8 cellular contexts compared by ENCODE assay signal in the genomic region with DNA sequence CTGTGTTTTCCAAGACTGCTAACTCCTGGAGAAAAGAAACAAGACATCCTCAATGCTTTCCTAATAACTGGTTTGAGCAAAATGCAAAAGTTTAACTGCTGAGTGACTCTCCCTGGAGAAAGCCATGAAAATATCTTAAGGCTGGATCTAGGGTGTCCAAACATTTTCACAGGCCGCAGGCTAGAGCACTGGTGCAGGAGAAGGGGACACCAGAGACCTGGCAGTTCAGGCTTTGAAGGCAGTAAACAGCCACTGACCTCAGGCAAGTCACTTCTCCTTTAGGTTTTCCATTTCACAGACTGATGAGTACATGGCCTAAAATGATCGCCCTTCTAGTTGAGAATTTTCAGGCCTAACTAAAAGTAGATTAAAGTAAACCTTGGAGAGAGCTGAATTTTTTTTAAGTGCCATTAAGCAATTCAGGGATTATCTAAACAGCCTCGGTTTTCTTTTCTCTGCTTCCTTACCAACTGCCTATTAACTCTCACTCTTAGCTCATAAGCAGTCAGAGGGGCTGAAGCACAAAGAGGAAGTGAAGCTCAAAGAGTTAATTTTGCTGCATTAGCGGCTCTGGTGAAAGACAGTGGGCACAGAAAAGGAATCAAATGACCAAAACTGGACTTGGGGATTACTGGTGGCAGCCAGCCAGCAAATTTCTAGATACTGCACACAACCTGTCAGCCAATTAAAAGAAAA. TPM values are rescaled to one million over a fixed set of nuclear protein-coding genes. Genes with fewer than 3 reads are reported as not detected.
A peak's percentile ranks its signal among the peaks of the same experiment; 100 is the strongest.
DNase-seq lines count a peak whose midpoint lies in the region; ATAC-seq, FAIRE-seq and TF ChIP-seq lines count a peak whose summit lies in the region.

No MANE protein-coding gene starts in this region.

- no peak overlapping the region for H2AFZ ChIP-seq in endothelial cell of umbilical vein (ENCODE audit: low read depth, low read length)

- intact Hi-C loops in endothelial cell of umbilical vein (cut with micrococcal nuclease) (no loop called here), psoas muscle (cut with DNase I) (no loop called here)

- TF ChIP-seq POLR2A in endothelial cell of umbilical vein (IDR thresholded peaks at IDR 0.05; ENCODE audit: low read depth, low read length): no peak

- WGBS in psoas muscle, 3 donors: 54 to 73% (median 59%) methylated on average over 4 of the region's 4 CpGs

- CTCF ChIA-PET in endothelial cell of umbilical vein (lab: Charles Lee): interaction anchor here (1.1 to 2.6 kb wide), 3 partner anchors 10 to 90 kb away, joined by 3 to 6 read pairs (median 4); no protein-coding TSS in a partner anchor

- H3K9ac ChIP-seq in endothelial cell of umbilical vein (replicated peaks; ENCODE audit: extremely low read depth, insufficient read depth, low read length): no peak overlapping the region

- no peaks in the 10 kb centered on the region for H3K9me1 ChIP-seq in endothelial cell of umbilical vein (replicated peaks; ENCODE audit: control insufficient read depth, extremely low read depth, insufficient read depth, low read length)

- no peak overlapping the region for H3K4me2 ChIP-seq in endothelial cell of umbilical vein (ENCODE audit: insufficient read depth, low read length)

- no peaks in the 10 kb centered on the region for H4K20me1 ChIP-seq in endothelial cell of umbilical vein (replicated peaks; ENCODE audit: control insufficient read depth, extremely low read depth, insufficient read depth, low read length)

- no TSS peak for BruUV-seq in endothelial cell of umbilical vein (replicated peaks; lab: Mats Ljungman, UMichigan)

- H3K4me1 ChIP-seq in endothelial cell of umbilical vein (ENCODE audit: control insufficient read depth, extremely low read depth, insufficient read depth, low read length) (peaks cover 8% of the 10 kb centered on the region), psoas muscle (peaks cover 28% of the 10 kb centered on the region)

- ATAC-seq in GM18511 (IDR thresholded peaks at IDR 0.05; ENCODE audit: unreplicated experiment): peak; percentile 31
- ATAC-seq in psoas muscle: no peak
- no peak for ATAC-seq in GM21528 (IDR thresholded peaks at IDR 0.05; ENCODE audit: low FRiP score, unreplicated experiment)
- ATAC-seq in HG02973 (IDR thresholded peaks at IDR 0.05; ENCODE audit: unreplicated experiment): no peak

- POLR2A ChIA-PET in endothelial cell of umbilical vein (lab: Charles Lee): no interaction called here

- H3K79me2 ChIP-seq in endothelial cell of umbilical vein (ENCODE audit: control insufficient read depth, insufficient read depth, low read length): peaks cover 10% of the 10 kb centered on the region

- H3K36me3 ChIP-seq in endothelial cell of umbilical vein (ENCODE audit: control insufficient read depth in 2 of 2, extremely low read depth in 1 of 2, insufficient read depth in 2 of 2, low read length in 2 of 2) (no peaks in the 10 kb centered on the region), psoas muscle (ENCODE audit: insufficient read depth in 1 of 2, low read depth in 1 of 2) (no peaks in the 10 kb centered on the region), brain microvascular endothelial cell (replicated peaks) (no peaks in the 10 kb centered on the region)

- no peak for FAIRE-seq in endothelial cell of umbilical vein (lab: Jason Lieb, UNC)

- H3K27ac ChIP-seq in endothelial cell of umbilical vein (ENCODE audit: insufficient read depth, low read depth, low read length): no peak overlapping the region
- H3K27ac ChIP-seq in psoas muscle: peak overlapping the region; percentile 99
- no peak overlapping the region for H3K27ac ChIP-seq in brain microvascular endothelial cell

- dilution Hi-C loops in endothelial cell of umbilical vein (cut with MboI; ENCODE audit: extremely low pct_ligation_motif_present, low sequenced_read_pairs): no loop called here

- H3K4me3 ChIP-seq in endothelial cell of umbilical vein (replicated peaks in 1 of 3; ENCODE audit: insufficient read depth in 1 of 3, low read depth in 1 of 3, low read length in 3 of 3) (no peak overlapping the region), psoas muscle (peak overlapping the region; percentile 81), brain microvascular endothelial cell (ENCODE audit: low read depth, low read length) (no peak overlapping the region)

- no peak for TF ChIP-seq CTCF in endothelial cell of umbilical vein (IDR thresholded peaks at IDR 0.05; ENCODE audit: extremely low read depth in 1 of 2, insufficient read depth in 1 of 2, low read depth in 1 of 2, low read length in 2 of 2)
- TF ChIP-seq CTCF in psoas muscle (IDR thresholded peaks at IDR 0.05): no peak
- TF ChIP-seq CTCF in brain microvascular endothelial cell (IDR thresholded peaks at IDR 0.05; ENCODE audit: low read depth, low read length, missing control alignments): no peak

- DNase-seq in NOMO-1 (lab: John Stamatoyannopoulos, UW; ENCODE audit: unreplicated experiment in 2 of 2): peak; percentile 81 to 95
- peak; percentile 12 for DNase-seq in endothelial cell of umbilical vein (ENCODE audit: low read depth, low spot score)
- DNase-seq in psoas muscle: no peak
- no peak for DNase-seq in brain microvascular endothelial cell
- no peak for DNase-seq in T-helper 9 cell

- H3K27me3 ChIP-seq in endothelial cell of umbilical vein (ENCODE audit: control insufficient read depth in 2 of 2, insufficient read depth in 2 of 2, low read length in 2 of 2) (no peaks in the 10 kb centered on the region), psoas muscle (ENCODE audit: insufficient read depth in 3 of 3, low read length in 2 of 3) (no peaks in the 10 kb centered on the region), brain microvascular endothelial cell (replicated peaks) (no peaks in the 10 kb centered on the region)

- in situ Hi-C loops in brain microvascular endothelial cell (cut with HindIII; ENCODE audit: low pct_ligation_motif_present, low sequenced_read_pairs): no loop called here

- H3K9me3 ChIP-seq in endothelial cell of umbilical vein (replicated peaks; ENCODE audit: control insufficient read depth, insufficient read depth, low read length) (no peaks in the 10 kb centered on the region), psoas muscle (no peaks in the 10 kb centered on the region)

TF ChIP-seq in endothelial cell of umbilical vein, 7 proteins besides CTCF, POLR2A, EP300 and RAD21:
- no peak for TF ChIP-seq FOS (IDR thresholded peaks at IDR 0.05; ENCODE audit: borderline replicate concordance, insufficient read depth, low read length)
- no peak for TF ChIP-seq POLR2AphosphoS5 (IDR thresholded peaks at IDR 0.05; ENCODE audit: insufficient read depth, low read depth, low read length)
- TF ChIP-seq, protein P1, sequence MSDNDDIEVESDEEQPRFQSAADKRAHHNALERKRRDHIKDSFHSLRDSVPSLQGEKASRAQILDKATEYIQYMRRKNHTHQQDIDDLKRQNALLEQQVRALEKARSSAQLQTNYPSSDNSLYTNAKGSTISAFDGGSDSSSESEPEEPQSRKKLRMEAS (IDR thresholded peaks at IDR 0.05; ENCODE audit: insufficient read depth, insufficient read length): no peak
- no peak for TF ChIP-seq GATA2 (IDR thresholded peaks at IDR 0.05; ENCODE audit: insufficient read depth, insufficient read length, low read depth, low read length)
- TF ChIP-seq EZH2 (IDR thresholded peaks at IDR 0.05; ENCODE audit: borderline replicate concordance, low read depth, low read length, severe bottlenecking): no peak
- TF ChIP-seq MYC (IDR thresholded peaks at IDR 0.05; ENCODE audit: low read depth, low read length): no peak
- no peak for TF ChIP-seq JUN (IDR thresholded peaks at IDR 0.05; ENCODE audit: borderline replicate concordance, insufficient read depth, insufficient read length, low read depth)

RNA-seq across cellular contexts. Expression of a gene that starts 2.3 kb away (rescaled TPM):
- 21.3 and 25.1 TPM in 2 replicates for total RNA-seq in endothelial cell of umbilical vein
- 18.2 and 21.4 TPM in 2 replicates for polyA plus RNA-seq in endothelial cell of umbilical vein
- polyA plus RNA-seq in endothelial cell of umbilical vein (2011; cell fraction: cytosol; rRNA removed): 11.7 and 11.9 TPM in 2 replicates
- 72.1 and 73.9 TPM in 2 replicates for polyA plus RNA-seq in endothelial cell of umbilical vein (2011; cell fraction: nucleus; rRNA removed)
- 16.9 and 17.3 TPM in 2 replicates for polyA plus RNA-seq in endothelial cell of umbilical vein (2012)
- polyA minus RNA-seq in endothelial cell of umbilical vein: 29.2 and 31.6 TPM in 2 replicates
- 29.2 TPM for polyA minus RNA-seq in endothelial cell of umbilical vein (2011; cell fraction: cytosol; rRNA and poly(A)+ RNA removed)
- polyA minus RNA-seq in endothelial cell of umbilical vein (2011; cell fraction: nucleus; rRNA and poly(A)+ RNA removed): 23.9 and 30.7 TPM in 2 replicates
- total RNA-seq in psoas muscle: 1 to 10 TPM; 3.6 to 6.9 (median 5.6) TPM
- 10 to 100 TPM in 1 of 3 donors, 1 to 10 TPM in 2; 6.2 to 11.2 (median 6.9) TPM for polyA plus RNA-seq in psoas muscle

Comparison
In these comparisons a context has a peak if more than half of its experiments do, and no peak if none do; other contexts are left out.
1. DNase-seq: peak in NOMO-1 (2 of 2) and endothelial cell of umbilical vein (single experiment); none in psoas muscle (0 of 2), brain microvascular endothelial cell (single experiment) and T-helper 9 cell (single experiment).